ENCODE assay signal across 14 cellular contexts in genomic region chr20:12825180-12825579, GRCh38.
DNase-seq lines count a peak whose midpoint lies in the region; ATAC-seq and TF ChIP-seq lines count a peak whose summit lies in the region.
"Had no signal": no experiment of that assay in that cellular context is flagged by ENCODE, and none has a peak within 500 bp of the region (broad histone marks: within the 10 kb centered on the region; RNA-seq: fewer than 3 reads in every experiment).

No MANE protein-coding gene starts in this region.

- H3K27me3 ChIP-seq in left ventricle myocardium inferior (ENCODE audit: low read depth) (peaks cover 15% of the 10 kb centered on the region), right atrium auricular region (no peaks in the 10 kb centered on the region), hepatocyte (no peaks in the 10 kb centered on the region)
- H3K27me3 ChIP-seq: BLaER1 treated with 17β-estradiol and CSF1 and Interleukin-3, amounts not matched to agents 10 nM and 100 nM had no signal

- intact Hi-C loops in left ventricle myocardium inferior (cut with micrococcal nuclease) = no loop called here

- H3K4me1 ChIP-seq in left ventricle myocardium inferior (peaks cover 20% of the 10 kb centered on the region), right atrium auricular region (peaks cover 0 to 30% of the 10 kb centered on the region in 2 donors), hepatocyte (ENCODE audit: insufficient read depth) (peaks cover 13% of the 10 kb centered on the region)
- H3K4me1 ChIP-seq: BLaER1 treated with 17β-estradiol and CSF1 and Interleukin-3, amounts not matched to agents 10 nM and 100 nM; HAP-1 had no signal

- H3K27ac ChIP-seq in left ventricle myocardium inferior (replicated peaks) (peak overlapping the region; percentile 40), right atrium auricular region (no peak overlapping the region), hepatocyte (peak overlapping the region; percentile 52)
- H3K27ac ChIP-seq: BLaER1 treated with 17β-estradiol and CSF1 and Interleukin-3, amounts not matched to agents 10 nM and 100 nM had no signal

- no peaks in the 10 kb centered on the region for H3K9me2 ChIP-seq in hepatocyte (replicated peaks; ENCODE audit: insufficient read depth)

- WGBS in hepatocyte (ENCODE audit: low lambda C conversion rate, missing lambda C conversion rate) = 80% methylated on average over 6 of the region's 6 CpGs

- H3K36me3 ChIP-seq in left ventricle myocardium inferior = no peaks in the 10 kb centered on the region
- no peaks in the 10 kb centered on the region for H3K36me3 ChIP-seq in right atrium auricular region
- no peaks in the 10 kb centered on the region for H3K36me3 ChIP-seq in hepatocyte (replicated peaks; ENCODE audit: insufficient read depth, low read depth)
- H3K36me3 ChIP-seq: BLaER1 treated with 17β-estradiol and CSF1 and Interleukin-3, amounts not matched to agents 10 nM and 100 nM; HAP-1 had no signal

- ATAC-seq in GM18498 (IDR thresholded peaks at IDR 0.05; ENCODE audit: unreplicated experiment) = no peak
- ATAC-seq: K562 had no signal

- no peak overlapping the region for H3K4me3 ChIP-seq in left ventricle myocardium inferior
- H3K4me3 ChIP-seq in right atrium auricular region = no peak overlapping the region
- H3K4me3 ChIP-seq in hepatocyte = no peak overlapping the region
- H3K4me3 ChIP-seq: BLaER1 treated with 17β-estradiol and CSF1 and Interleukin-3, amounts not matched to agents 10 nM and 100 nM; HAP-1; K562 had no signal

- H4K20me1 ChIP-seq in hepatocyte (ENCODE audit: insufficient read depth, poor library complexity, severe bottlenecking) = no peaks in the 10 kb centered on the region
- H4K20me1 ChIP-seq: BLaER1 treated with 17β-estradiol and CSF1 and Interleukin-3, amounts not matched to agents 10 nM and 100 nM had no signal

- no peak for DNase-seq in left ventricle myocardium inferior
- no peak for DNase-seq in right atrium auricular region (ENCODE audit: low spot score)
- DNase-seq in NCI-H446 treated with DMSO at 0.1 percent for 48 hours (lab: John Stamatoyannopoulos, UW) = peak; percentile 26
- DNase-seq in hepatocyte (ENCODE audit: low spot score) = no peak
- no peak for DNase-seq in NCI-H510A (lab: John Stamatoyannopoulos, UW)
- DNase-seq in superior temporal gyrus (ENCODE audit: extremely low spot score) = no peak
- DNase-seq: ACHN; CD4-positive, CD25-positive, alpha-beta regulatory T cell; DMS53; GOT3 had no signal

- no peak for TF ChIP-seq CTCF in left ventricle myocardium inferior (IDR thresholded peaks at IDR 0.05; ENCODE audit: borderline replicate concordance)
- no peak for TF ChIP-seq CTCF in right atrium auricular region (IDR thresholded peaks at IDR 0.05)
- no peak for TF ChIP-seq CTCF in hepatocyte (IDR thresholded peaks at IDR 0.05; ENCODE audit: poor library complexity)

- H3K4me2 ChIP-seq in hepatocyte = peak overlapping the region; percentile 53
- H3K4me2 ChIP-seq: BLaER1 treated with 17β-estradiol and CSF1 and Interleukin-3, amounts not matched to agents 10 nM and 100 nM had no signal

- H3K9me3 ChIP-seq in left ventricle myocardium inferior (replicated peaks) (no peaks in the 10 kb centered on the region), right atrium auricular region (no peaks in the 10 kb centered on the region), hepatocyte (ENCODE audit: low read depth) (no peaks in the 10 kb centered on the region)
- H3K9me3 ChIP-seq: BLaER1 treated with 17β-estradiol and CSF1 and Interleukin-3, amounts not matched to agents 10 nM and 100 nM; HAP-1 had no signal

- H2AFZ ChIP-seq in hepatocyte = no peak overlapping the region

- no peaks in the 10 kb centered on the region for H3K79me2 ChIP-seq in hepatocyte

Comparison
In these comparisons a context has a peak if more than half of its experiments do, and no peak if none do; other contexts are left out.
1. H3K27ac ChIP-seq: peak in left ventricle myocardium inferior (single experiment) and hepatocyte (single experiment); none in right atrium auricular region (0 of 2).